13 cellular contexts compared by ENCODE assay signal in the genomic region with DNA sequence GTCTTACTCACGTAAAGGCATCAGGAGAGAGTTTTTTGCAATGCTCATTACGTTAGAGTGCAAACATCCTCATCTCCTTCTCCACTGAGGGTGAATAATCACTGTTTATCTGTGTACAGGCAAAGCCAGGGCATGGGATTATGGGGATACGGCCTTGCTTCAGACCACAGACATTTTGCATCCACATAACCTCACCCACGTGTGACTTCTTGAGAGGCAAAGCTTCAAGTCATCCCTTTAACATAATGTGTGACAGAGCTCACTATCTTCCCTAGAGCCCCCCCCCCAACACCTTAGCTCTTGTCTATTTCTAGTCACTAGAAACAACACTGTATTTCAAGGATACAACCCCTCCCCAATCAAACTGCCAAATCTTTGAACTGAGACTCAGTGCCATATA. TPM values are rescaled to one million over a fixed set of nuclear protein-coding genes. Genes with fewer than 3 reads are reported as not detected.
A peak's percentile ranks its signal among the peaks of the same experiment; 100 is the strongest.
DNase-seq lines count a peak whose midpoint lies in the region; ATAC-seq, FAIRE-seq and TF ChIP-seq lines count a peak whose summit lies in the region.
"Not testable (repeated sequence)": the region's sequence is repeated elsewhere in the genome, so short reads cannot be mapped to it uniquely, and the experiment has no call there.
"Had no signal": no experiment of that assay in that cellular context is flagged by ENCODE, and none has a peak within 500 bp of the region (broad histone marks: within the 10 kb centered on the region; RNA-seq: fewer than 3 reads in every experiment).

No MANE protein-coding gene starts in this region.

- not testable (repeated sequence) for H3K9me3 ChIP-seq in DND-41 (ENCODE audit: insufficient read depth, low read length, severe bottlenecking); endodermal cell (ENCODE audit: control insufficient read depth, low read length)

- not testable (repeated sequence) for H3K27ac Mint-ChIP-seq in activated CD8-positive, alpha-beta T cell treated with anti-CD3 and anti-CD28 coated beads for 36 hours; endodermal cell

- H3K36me3 ChIP-seq in DND-41 (ENCODE audit: insufficient read depth, low read length); endodermal cell (ENCODE audit: control insufficient read depth, insufficient read depth, low read length): not testable (repeated sequence)

- 81% methylated on average over 2 of the region's 4 CpGs; no CpG with 5 or more reads in 1 of the 2 experiments for whole genome bisulfite sequencing in endodermal cell (ENCODE audit: insufficient coverage in 1 of 2, insufficient read length in 1 of 2), 2 experiments

- not testable (repeated sequence) for H3K4me3 Mint-ChIP-seq in activated CD8-positive, alpha-beta T cell treated with anti-CD3 and anti-CD28 coated beads for 36 hours; endodermal cell

- H3K4me3 ChIP-seq in DND-41 (ENCODE audit: low read depth in 1 of 2, low read length in 2 of 2); endodermal cell (ENCODE audit: low read length): not testable (repeated sequence)

- H3K4me1 Mint-ChIP-seq in activated CD8-positive, alpha-beta T cell treated with anti-CD3 and anti-CD28 coated beads for 36 hours (ENCODE audit: low read depth); endodermal cell: not testable (repeated sequence)

- CTCF ChIA-PET in activated CD8-positive, alpha-beta T cell treated with anti-CD3 and anti-CD28 coated beads for 36 hours (lab: Charles Lee), result not testable (repeated sequence)

- not testable (repeated sequence) for H3K27me3 ChIP-seq in DND-41 (ENCODE audit: insufficient read depth, low read length, poor library complexity); endodermal cell (ENCODE audit: control insufficient read depth, insufficient read depth, low read length, poor library complexity, severe bottlenecking)

- H4K20me1 ChIP-seq in DND-41 (ENCODE audit: insufficient read depth, low read length), result not testable (repeated sequence)

- ATAC-seq in DND-41 (ENCODE audit: insufficient read depth, low read depth), result peak; percentile 19; the same call in 1 of the 3 replicates
- ATAC-seq in activated CD8-positive, alpha-beta T cell treated with anti-CD3 and anti-CD28 coated beads for 36 hours, result not testable (repeated sequence)

- H3K9me3 Mint-ChIP-seq in activated CD8-positive, alpha-beta T cell treated with anti-CD3 and anti-CD28 coated beads for 36 hours; endodermal cell: not testable (repeated sequence)

- not testable (repeated sequence) for H3K9ac ChIP-seq in DND-41 (ENCODE audit: low read depth, low read length); endodermal cell (ENCODE audit: extremely low read depth, low read length, poor library complexity, severe bottlenecking)

- not testable (repeated sequence) for DNase-seq in DND-41
- DNase-seq in RCC 7860 (ENCODE audit: low spot score) (peak; percentile 48), astrocyte of the hippocampus (ENCODE audit: low read depth, low spot score) (peak; percentile 0), endodermal cell (peak; percentile 6), islet precursor cell (peak; percentile 1)
- peak; percentile 2 for DNase-seq in activated CD8-positive, alpha-beta T cell treated with anti-CD3 and anti-CD28 coated beads for 36 hours
- peak; percentile 1 for DNase-seq in stimulated activated CD4-positive, alpha-beta T cell treated with anti-CD3 and anti-CD28 coated beads, Interleukin-1b, Interleukin-23, amount 100 ng/mL, for 48 hours

- H3K79me2 ChIP-seq in DND-41 (ENCODE audit: insufficient read depth, low read length), result not testable (repeated sequence)

- not testable (repeated sequence) for FAIRE-seq in RCC 7860 (lab: Jason Lieb, UNC)

- POLR2A ChIA-PET in activated CD8-positive, alpha-beta T cell treated with anti-CD3 and anti-CD28 coated beads for 36 hours (lab: Charles Lee), result not testable (repeated sequence)

- not testable (repeated sequence) for H3K4me1 ChIP-seq in DND-41 (ENCODE audit: insufficient read depth, low read length); endodermal cell (ENCODE audit: control insufficient read depth, insufficient read depth, low read length)

- H3K27ac ChIP-seq in DND-41 (ENCODE audit: low read length); endodermal cell (ENCODE audit: low read depth, low read length): not testable (repeated sequence)

- H3K27me3 Mint-ChIP-seq in activated CD8-positive, alpha-beta T cell treated with anti-CD3 and anti-CD28 coated beads for 36 hours; endodermal cell (ENCODE audit: insufficient read depth): not testable (repeated sequence)

- H3K36me3 Mint-ChIP-seq in activated CD8-positive, alpha-beta T cell treated with anti-CD3 and anti-CD28 coated beads for 36 hours (ENCODE audit: low read depth); endodermal cell (ENCODE audit: low read depth): not testable (repeated sequence)

- intact Hi-C loops in activated CD8-positive, alpha-beta T cell treated with anti-CD3 and anti-CD28 coated beads for 36 hours (cut with micrococcal nuclease), result not testable (repeated sequence)

- H3K4me2 ChIP-seq in DND-41 (ENCODE audit: insufficient read depth, low read length), result not testable (repeated sequence)

- not testable (repeated sequence) for TF ChIP-seq CTCF in DND-41 (IDR thresholded peaks at IDR 0.05; ENCODE audit: borderline replicate concordance, extremely low read depth, low read length, poor library complexity, severe bottlenecking); activated CD8-positive, alpha-beta T cell treated with anti-CD3 and anti-CD28 coated beads for 36 hours (IDR thresholded peaks at IDR 0.05); endodermal cell (conservative IDR thresholded peaks at IDR 0.05)

- H2AFZ ChIP-seq in DND-41 (ENCODE audit: low read depth, low read length), result not testable (repeated sequence)

RNA-seq across cellular contexts. Expression of a gene that starts 20.6 kb away (rescaled TPM):
- total RNA-seq in activated CD8-positive, alpha-beta T cell treated with anti-CD3 and anti-CD28 coated beads for 36 hours, result not detected
- not detected for total RNA-seq in endodermal cell
- polyA plus RNA-seq in endodermal cell (2013, experiment 1 of 2), result not detected
- polyA plus RNA-seq in endodermal cell (2013, experiment 2 of 2), result 0.12 TPM
- total RNA-seq: Calu3; CD4-positive, alpha-beta memory T cell; H1; HepG2 had no signal
- polyA plus RNA-seq: AG04450, CD14-positive monocyte, HepG2 had no signal

RNA-seq across cellular contexts. Expression of a gene that starts 22.5 kb away (rescaled TPM):
- under 1 TPM; 0.25 to 0.85 TPM for total RNA-seq in activated CD8-positive, alpha-beta T cell treated with anti-CD3 and anti-CD28 coated beads for 36 hours
- total RNA-seq in endodermal cell, result 1 to 10 TPM in 1 of 2 donors, not detected in 1; 8.4 TPM
- polyA plus RNA-seq in endodermal cell (2013, experiment 1 of 2), result 0.39 TPM
- 0.17 TPM for polyA plus RNA-seq in endodermal cell (2013, experiment 2 of 2)
- total RNA-seq: H1, HepG2 had no signal
- polyA plus RNA-seq: CD14-positive monocyte, H1, HepG2 had no signal

RNA-seq across cellular contexts. Expression of a gene that starts 27.0 kb away (rescaled TPM):
- 1 to 10 TPM; 2.0 to 2.1 TPM for total RNA-seq in activated CD8-positive, alpha-beta T cell treated with anti-CD3 and anti-CD28 coated beads for 36 hours
- 1 to 10 TPM; 3.8 to 4.8 TPM for total RNA-seq in endodermal cell
- polyA plus RNA-seq in endodermal cell (2013, experiment 1 of 2), result 0.39 TPM
- polyA plus RNA-seq in endodermal cell (2013, experiment 2 of 2), result not detected
- total RNA-seq: HepG2 had no signal
- polyA plus RNA-seq: AG04450, CD14-positive monocyte, HepG2 had no signal

RNA-seq across cellular contexts. Expression of a gene that starts 52.2 kb away (rescaled TPM):
- not detected for total RNA-seq in activated CD8-positive, alpha-beta T cell treated with anti-CD3 and anti-CD28 coated beads for 36 hours
- not detected for total RNA-seq in endodermal cell
- polyA plus RNA-seq in endodermal cell (2013, experiment 1 of 2), result not detected
- polyA plus RNA-seq in endodermal cell (2013, experiment 2 of 2), result not detected
- total RNA-seq: Calu3; CD4-positive, alpha-beta memory T cell; H1; HepG2 had no signal
- polyA plus RNA-seq: AG04450; CD14-positive monocyte; CD4-positive, alpha-beta memory T cell; H1; HepG2 had no signal
